ENCODE assay signal across 8 cellular contexts in the genomic region with DNA sequence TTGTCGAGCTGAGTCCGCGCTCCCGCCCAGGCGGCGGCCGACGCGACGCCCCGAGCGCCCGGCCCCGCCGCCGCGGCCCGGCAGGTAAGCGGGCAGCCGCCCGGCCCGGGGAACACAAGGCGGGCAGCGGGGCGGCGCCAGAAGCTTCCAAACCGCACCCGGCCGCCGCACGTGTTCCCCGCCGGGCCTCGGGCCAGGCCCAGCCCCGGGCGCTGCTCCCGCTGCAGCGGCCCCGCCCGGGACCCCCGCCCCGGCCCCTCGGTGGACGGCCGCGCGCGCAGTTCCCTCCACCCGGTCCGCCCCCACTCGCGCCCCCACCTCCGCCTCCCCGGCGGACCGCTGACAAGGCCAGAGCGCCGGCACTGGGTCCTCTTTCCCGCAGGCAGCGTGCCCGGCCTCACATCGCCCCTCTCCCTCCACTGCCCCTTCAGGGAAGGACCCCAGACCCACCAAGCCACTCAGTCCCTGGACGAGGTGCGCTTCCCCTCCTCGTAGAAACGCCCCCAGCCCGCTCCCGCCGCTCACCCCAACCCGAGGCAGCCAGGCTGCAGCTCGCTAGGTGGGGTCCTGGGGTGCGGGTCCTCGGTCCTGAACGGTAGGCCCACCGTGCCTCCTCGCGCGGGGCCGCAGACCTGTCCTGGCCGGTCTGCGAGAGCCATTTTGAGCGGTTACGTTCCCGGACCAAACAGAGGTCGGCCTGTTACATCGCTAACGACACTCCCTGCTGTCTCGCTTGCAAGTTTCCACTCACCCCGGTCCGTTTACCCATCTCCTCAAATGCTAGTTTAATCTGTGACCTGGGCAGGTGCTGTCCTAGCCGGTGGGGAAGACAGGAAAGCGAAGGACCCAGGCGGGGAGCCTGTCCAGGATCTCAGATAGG. TPM values are rescaled to one million over a fixed set of nuclear protein-coding genes. Genes with fewer than 3 reads are reported as not detected.
DNase-seq lines count a peak whose midpoint lies in the region; ATAC-seq and FAIRE-seq lines count a peak whose summit lies in the region.

No MANE protein-coding gene starts in this region.

- peak overlapping the region; percentile 69 to 73 for H3K27ac Mint-ChIP-seq in T-cell

- H3K4me1 ChIP-seq in endocrine pancreas (ENCODE audit: control insufficient read depth, insufficient read depth, low read length) (no peaks in the 10 kb centered on the region), aorta (ENCODE audit: control insufficient read depth in 1 of 2, insufficient read depth in 2 of 2, low read length in 2 of 2) (no peaks in the 10 kb centered on the region)

- no peak overlapping the region for H3K4me3 ChIP-seq in endocrine pancreas (ENCODE audit: control insufficient read depth, insufficient read depth, low read length)
- peak overlapping the region; percentile 85 to 97 for H3K4me3 ChIP-seq in aorta (ENCODE audit: low read length in 2 of 2)

- peak overlapping the region; percentile 65 for H3K9ac ChIP-seq in endocrine pancreas (ENCODE audit: control insufficient read depth, insufficient read depth, low read length)

- CTCF ChIA-PET in T-cell (lab: Charles Lee): interaction anchor here in 1 of 2 donors (0.5 to 1.8 kb wide), 5 partner anchors 27 to 766 kb away, joined by 3 to 6 read pairs (median 5); a partner anchor contains a TSS

- no peak for FAIRE-seq in HTR-8/SVneo (lab: Jason Lieb, UNC)

- H3K4me1 Mint-ChIP-seq in T-cell: peaks cover 40 to 51% (median 45%) of the 10 kb centered on the region in 3 donors

- no peaks in the 10 kb centered on the region for H3K9me3 ChIP-seq in endocrine pancreas (ENCODE audit: control insufficient read depth, low read length)
- H3K9me3 ChIP-seq in aorta (ENCODE audit: control insufficient read depth, low read length): no peaks in the 10 kb centered on the region

- no peaks in the 10 kb centered on the region for H3K27me3 Mint-ChIP-seq in T-cell

- H3K36me3 ChIP-seq in endocrine pancreas (ENCODE audit: control insufficient read depth, insufficient read depth, low read length) (no peaks in the 10 kb centered on the region), aorta (ENCODE audit: control insufficient read depth in 1 of 2, insufficient read depth in 2 of 2, low read length in 1 of 2) (peaks cover 0 to 2% of the 10 kb centered on the region in 2 donors)

- POLR2A ChIA-PET in T-cell (lab: Charles Lee): interaction anchor here (0.5 to 1.1 kb wide), 5 partner anchors 28 to 138 kb away, joined by 3 to 7 read pairs (median 3); a partner anchor contains a TSS

- no peaks in the 10 kb centered on the region for H3K9me3 Mint-ChIP-seq in T-cell

- peak; percentile 20 for ATAC-seq in HG02884 (IDR thresholded peaks at IDR 0.05; ENCODE audit: unreplicated experiment)
- ATAC-seq in T-cell (replicated peaks in 1 of 4): peak; percentile 17 to 33 (median 26)
- ATAC-seq in aorta (ENCODE audit: low FRiP score): peak; percentile 2

- peaks cover 15% of the 10 kb centered on the region for H3K36me3 Mint-ChIP-seq in T-cell

- H3K27me3 ChIP-seq in endocrine pancreas (ENCODE audit: control insufficient read depth, insufficient read depth, low read length) (no peaks in the 10 kb centered on the region), aorta (ENCODE audit: control insufficient read depth in 1 of 2, insufficient read depth in 2 of 2, low read length in 1 of 2) (no peaks in the 10 kb centered on the region)

- H3K27ac ChIP-seq in aorta (ENCODE audit: low read depth in 1 of 2, low read length in 2 of 2): peak overlapping the region in 1 of 2 donors; percentile 4

- intact Hi-C loops in aorta (cut with DNase I): loop anchor here in 1 of 2 donors (2.0 kb wide), 1 partner anchor 26 kb away; no protein-coding TSS in a partner anchor

- WGBS in aorta, 2 donors: 1% methylated on average over 56 to 93 of the region's 93 CpGs

- peak; percentile 18 for DNase-seq in activated T-cell treated with anti-CD3 and anti-CD28 coated beads for 48 hours (ENCODE audit: low read depth)
- no peak for DNase-seq in activated T-cell treated with anti-CD3 and anti-CD28 coated beads for 4 hours
- DNase-seq in T-cell: peak in 8 of 34 experiments; percentile 6 to 13 (median 8)
- DNase-seq in myocyte (ENCODE audit: low read depth): peak; percentile 26
- no peak for DNase-seq in aorta
- no peak for DNase-seq in HTR-8/SVneo (ENCODE audit: insufficient read length, low spot score)

- peak overlapping the region; percentile 87 to 91 (median 88) for H3K4me3 Mint-ChIP-seq in T-cell

RNA-seq across cellular contexts. Expression of a gene that starts 0.5 kb away (rescaled TPM):
- total RNA-seq in T-cell: 10 to 100 TPM; 17.5 to 38.3 (median 30.9) TPM
- 60.8 and 82.9 TPM in 2 replicates for total RNA-seq in myocyte
- polyA plus RNA-seq in myocyte (2012): 42.3 TPM
- total RNA-seq in aorta: 10 to 100 TPM; 15.4 to 25.1 TPM
- 10 to 100 TPM; 11.5 to 14.9 TPM for polyA plus RNA-seq in aorta

RNA-seq across cellular contexts. Expression of a gene that starts 28.0 kb away (rescaled TPM):
- 100 to 1,000 TPM in 2 of 5 donors, 10 to 100 TPM in 3; 55.0 to 121 (median 78.9) TPM for total RNA-seq in T-cell
- not detected in 2 replicates for total RNA-seq in myocyte
- polyA plus RNA-seq in myocyte (2012): not detected
- 100 to 1,000 TPM; 119 to 181 TPM for total RNA-seq in aorta
- polyA plus RNA-seq in aorta: not detected

Comparison
In these comparisons a context has a peak if more than half of its experiments do, and no peak if none do; other contexts are left out.
1. DNase-seq: peak in activated T-cell treated with anti-CD3 and anti-CD28 coated beads for 48 hours (single experiment) and myocyte (single experiment); none in activated T-cell treated with anti-CD3 and anti-CD28 coated beads for 4 hours (single experiment), aorta (0 of 2) and HTR-8/SVneo (single experiment).
2. RNA of a gene that starts 28.0 kb away (total RNA-seq): 119 to 181 TPM in aorta and 55.0 to 121 TPM in T-cell; not detected in myocyte; every median in the first group is over 10 times any median in the second.
3. Peak in every context shown above with its lines, with median percentiles within 50 percentile points of each other: ATAC-seq.